In genomic region chr22:35375031-35375430, GRCh38 we compare ENCODE assay signal across 18 cellular contexts. TPM values are rescaled to one million over a fixed set of nuclear protein-coding genes. Genes with fewer than 3 reads are reported as not detected.
DNase-seq lines count a peak whose midpoint lies in the region; ATAC-seq, FAIRE-seq and TF ChIP-seq lines count a peak whose summit lies in the region.
"Had no signal": no experiment of that assay in that cellular context is flagged by ENCODE, and none has a peak within 500 bp of the region (broad histone marks: within the 10 kb centered on the region; RNA-seq: fewer than 3 reads in every experiment).

No MANE protein-coding gene starts in this region.

- H3F3A ChIP-seq in neural progenitor cell (ENCODE audit: low read depth), result peaks cover 51% of the 10 kb centered on the region

- no peak for ATAC-seq in left lobe of liver
- ATAC-seq: GM12878 had no signal

- no peaks in the 10 kb centered on the region for H4K20me1 ChIP-seq in BLaER1 treated with 17β-estradiol and CSF1 and Interleukin-3, amounts not matched to agents 10 nM and 100 nM
- H4K20me1 ChIP-seq in astrocyte (ENCODE audit: insufficient read depth, low read length) (no peaks in the 10 kb centered on the region), neural progenitor cell (ENCODE audit: low read depth) (no peaks in the 10 kb centered on the region)

- in situ Hi-C loops in ACHN (cut with HindIII; ENCODE audit: low pct_ligation_motif_present, low pct_unique_long_range_greater_than_20kb, low sequenced_read_pairs), result no loop called here

- H3K36me3 Mint-ChIP-seq in astrocyte (ENCODE audit: low read depth, unreplicated experiment) (no peaks in the 10 kb centered on the region), neural progenitor cell (no peaks in the 10 kb centered on the region), chondrocyte (ENCODE audit: low read depth) (no peaks in the 10 kb centered on the region)

- H2AFZ ChIP-seq in astrocyte (ENCODE audit: low read depth, low read length), result peak overlapping the region; percentile 12
- no peak overlapping the region for H2AFZ ChIP-seq in neural progenitor cell (replicated peaks)

- peak overlapping the region in 10 of 11 experiments; percentile 74 to 99 (median 86); a peak in 20 of 22 replicates for H3K4me2 ChIP-seq in BLaER1 treated with 17β-estradiol and CSF1 and Interleukin-3, amounts not matched to agents 10 nM and 100 nM
- H3K4me2 ChIP-seq in astrocyte (ENCODE audit: low read length) (no peak overlapping the region), neural progenitor cell (no peak overlapping the region)

- H3K79me2 ChIP-seq in astrocyte (ENCODE audit: insufficient read depth, low read length) (no peaks in the 10 kb centered on the region), neural progenitor cell (ENCODE audit: low read depth) (no peaks in the 10 kb centered on the region)

- H3K9me3 ChIP-seq in BLaER1 treated with 17β-estradiol and CSF1 and Interleukin-3, amounts not matched to agents 10 nM and 100 nM (replicated peaks in 1 of 11), result no peaks in the 10 kb centered on the region
- no peaks in the 10 kb centered on the region for H3K9me3 ChIP-seq in astrocyte (ENCODE audit: insufficient read depth, low read depth, low read length)
- no peaks in the 10 kb centered on the region for H3K9me3 ChIP-seq in neural progenitor cell (ENCODE audit: low read depth)

- no peak for FAIRE-seq in astrocyte (lab: Jason Lieb, UNC)
- FAIRE-seq: GM12878, HTR-8/SVneo had no signal

- peak overlapping the region; percentile 43 to 99 (median 95); a peak in 21 of 22 replicates for H3K27ac ChIP-seq in BLaER1 treated with 17β-estradiol and CSF1 and Interleukin-3, amounts not matched to agents 10 nM and 100 nM
- H3K27ac ChIP-seq in astrocyte (ENCODE audit: low read depth, low read length) (no peak overlapping the region), neural progenitor cell (no peak overlapping the region)

- no peak overlapping the region for H3K4me3 ChIP-seq in BLaER1 treated with 17β-estradiol and CSF1 and Interleukin-3, amounts not matched to agents 10 nM and 100 nM
- no peak overlapping the region for H3K4me3 ChIP-seq in astrocyte (ENCODE audit: insufficient read depth, low read depth, low read length)
- no peak overlapping the region for H3K4me3 ChIP-seq in neural progenitor cell
- H3K4me3 ChIP-seq: GM12878 had no signal

- H3K27me3 Mint-ChIP-seq in astrocyte (ENCODE audit: low read depth, unreplicated experiment), result no peaks in the 10 kb centered on the region
- peaks cover 20% of the 10 kb centered on the region for H3K27me3 Mint-ChIP-seq in neural progenitor cell (ENCODE audit: insufficient read depth, low read depth)
- H3K27me3 Mint-ChIP-seq in chondrocyte (ENCODE audit: low read depth), result no peaks in the 10 kb centered on the region
- H3K27me3 Mint-ChIP-seq: B cell had no signal

- H3K9ac ChIP-seq in BLaER1 treated with 17β-estradiol and CSF1 and Interleukin-3, amounts not matched to agents 10 nM and 100 nM, result peak overlapping the region in 8 of 11 experiments; percentile 19 to 88 (median 79); a peak in 15 of 22 replicates
- no peak overlapping the region for H3K9ac ChIP-seq in astrocyte (ENCODE audit: low read length)
- H3K9ac ChIP-seq in neural progenitor cell, result no peak overlapping the region

- H3K9me3 Mint-ChIP-seq in astrocyte (ENCODE audit: unreplicated experiment) (no peaks in the 10 kb centered on the region), neural progenitor cell (peaks cover 2% of the 10 kb centered on the region), chondrocyte (ENCODE audit: low read depth) (no peaks in the 10 kb centered on the region)
- H3K9me3 Mint-ChIP-seq: activated T-helper 1 cell treated with anti-CD3 and anti-CD28 coated beads, Interleukin-12 subunit alpha, Interleukin-12 subunit beta, Interleukin-2, Interleukin-4 antibody, amounts not matched to agents 30 ng/mL and 10 ng/mL and 1 ng/mL, durations not matched to agents 14 hours and 24 hours and 36 hours; T-helper 2 cell treated with Interferon-gamma antibody and Interleukin-4, amounts not matched to agents 5 μg/mL and 100 μg/mL, for 36 hours had no signal

- H3K36me3 ChIP-seq in BLaER1 treated with 17β-estradiol and CSF1 and Interleukin-3, amounts not matched to agents 10 nM and 100 nM, result no peaks in the 10 kb centered on the region
- H3K36me3 ChIP-seq in astrocyte (ENCODE audit: insufficient read depth, low read length), result no peaks in the 10 kb centered on the region
- H3K36me3 ChIP-seq in neural progenitor cell, result no peaks in the 10 kb centered on the region

- H3K4me1 Mint-ChIP-seq in astrocyte (ENCODE audit: low read depth, unreplicated experiment), result peaks cover 19% of the 10 kb centered on the region
- H3K4me1 Mint-ChIP-seq in neural progenitor cell, result peaks cover 46% of the 10 kb centered on the region
- peaks cover 39% of the 10 kb centered on the region for H3K4me1 Mint-ChIP-seq in chondrocyte (ENCODE audit: low read depth)

- H3K27me3 ChIP-seq in BLaER1 treated with 17β-estradiol and CSF1 and Interleukin-3, amounts not matched to agents 10 nM and 100 nM, result peaks cover 0 to 8% (median 3%) of the 10 kb centered on the region in 11 experiments; a peak in 14 of 22 replicates
- H3K27me3 ChIP-seq in astrocyte (ENCODE audit: insufficient read depth, low read length) (no peaks in the 10 kb centered on the region), neural progenitor cell (no peaks in the 10 kb centered on the region)

- TF ChIP-seq CTCF in astrocyte (IDR thresholded peaks at IDR 0.05; ENCODE audit: insufficient read depth, low read depth, low read length) (no peak), neural progenitor cell (IDR thresholded peaks at IDR 0.05) (no peak), chondrocyte (IDR thresholded peaks at IDR 0.05) (no peak)

- H3K27ac Mint-ChIP-seq in astrocyte (ENCODE audit: unreplicated experiment) (no peak overlapping the region), neural progenitor cell (peak overlapping the region; percentile 36), chondrocyte (ENCODE audit: unreplicated experiment) (no peak overlapping the region)
- H3K27ac Mint-ChIP-seq: activated T-helper 1 cell treated with anti-CD3 and anti-CD28 coated beads, Interleukin-12 subunit alpha, Interleukin-12 subunit beta, Interleukin-2, Interleukin-4 antibody, amounts not matched to agents 30 ng/mL and 10 ng/mL and 1 ng/mL, durations not matched to agents 14 hours and 24 hours and 36 hours; B cell; T-helper 2 cell treated with Interferon-gamma antibody and Interleukin-4, amounts not matched to agents 5 μg/mL and 100 μg/mL, for 36 hours had no signal

- peaks cover 41 to 95% (median 91%) of the 10 kb centered on the region in 10 experiments for H3K4me1 ChIP-seq in BLaER1 treated with 17β-estradiol and CSF1 and Interleukin-3, amounts not matched to agents 10 nM and 100 nM
- H3K4me1 ChIP-seq in astrocyte (ENCODE audit: insufficient read depth, low read length), result peaks cover 19% of the 10 kb centered on the region
- H3K4me1 ChIP-seq in neural progenitor cell, result peaks cover 30% of the 10 kb centered on the region

- H3K4me3 Mint-ChIP-seq in astrocyte (ENCODE audit: unreplicated experiment) (no peak overlapping the region), neural progenitor cell (no peak overlapping the region), chondrocyte (ENCODE audit: unreplicated experiment) (no peak overlapping the region)
- H3K4me3 Mint-ChIP-seq: activated T-helper 1 cell treated with anti-CD3 and anti-CD28 coated beads, Interleukin-12 subunit alpha, Interleukin-12 subunit beta, Interleukin-2, Interleukin-4 antibody, amounts not matched to agents 30 ng/mL and 10 ng/mL and 1 ng/mL, durations not matched to agents 14 hours and 24 hours and 36 hours; B cell; T-helper 2 cell treated with Interferon-gamma antibody and Interleukin-4, amounts not matched to agents 5 μg/mL and 100 μg/mL, for 36 hours had no signal

- DNase-seq in Kasumi-1 (lab: John Stamatoyannopoulos, UW) (peak; percentile 14), astrocyte (ENCODE audit: low read depth) (peak; percentile 83), neural progenitor cell (ENCODE audit: low spot score) (no peak), ACHN (no peak), chondrocyte (ENCODE audit: low spot score) (no peak), left lobe of liver (ENCODE audit: low spot score) (no peak)
- DNase-seq in activated CD8-positive, alpha-beta memory T cell treated with anti-CD3 and anti-CD28 coated beads, Interleukin-2, amount 50 U/mL, for 48 hours, result no peak
- DNase-seq: activated CD4-positive, alpha-beta T cell treated with anti-CD3 and anti-CD28 coated beads, Interleukin-2, amount 50 U/mL, for 1 hour; anterior cingulate cortex; DMS79 treated with DMSO at 0.1 percent for 48 hours; NCI-H1092 treated with DMSO at 0.1 percent for 48 hours; NCI-H2227 treated with DMSO at 0.1 percent for 48 hours had no signal

RNA-seq across cellular contexts. Expression of gene HMOX1, which starts 5.9 kb away (rescaled TPM):
- total RNA-seq in astrocyte (14.0 and 17.0 TPM in 2 replicates), neural progenitor cell (ENCODE audit: low replicate concordance) (2.4 and 6.5 TPM in 2 replicates), chondrocyte (1.9 to 9.4 TPM (median 8.8 TPM) in 3 replicates), left lobe of liver (35.9 TPM)

RNA-seq across cellular contexts. Expression of gene MCM5, which starts 24.9 kb away (rescaled TPM):
- total RNA-seq in astrocyte, result 12.6 and 12.8 TPM in 2 replicates
- total RNA-seq in neural progenitor cell (ENCODE audit: low replicate concordance), result 131 and 132 TPM in 2 replicates
- 13.3 to 49.6 TPM (median 14.4 TPM) in 3 replicates for total RNA-seq in chondrocyte
- total RNA-seq in left lobe of liver, result 9.1 TPM

Comparison
In these comparisons a context has a peak if more than half of its experiments do, and no peak if none do; other contexts are left out.
1. H3K27ac ChIP-seq: peak in BLaER1 treated with 17β-estradiol and CSF1 and Interleukin-3, amounts not matched to agents 10 nM and 100 nM (11 of 11); none in astrocyte (single experiment) and neural progenitor cell (single experiment).
2. H3K4me2 ChIP-seq: peak in BLaER1 treated with 17β-estradiol and CSF1 and Interleukin-3, amounts not matched to agents 10 nM and 100 nM (10 of 11); none in astrocyte (single experiment) and neural progenitor cell (single experiment).
3. H3K9ac ChIP-seq: peak in BLaER1 treated with 17β-estradiol and CSF1 and Interleukin-3, amounts not matched to agents 10 nM and 100 nM (8 of 11); none in astrocyte (single experiment) and neural progenitor cell (single experiment).
4. DNase-seq: peak in Kasumi-1 (2 of 2) and astrocyte (single experiment); none in neural progenitor cell (single experiment), activated CD8-positive, alpha-beta memory T cell treated with anti-CD3 and anti-CD28 coated beads, Interleukin-2, amount 50 U/mL, for 48 hours (single experiment), ACHN (single experiment), chondrocyte (single experiment) and left lobe of liver (single experiment).